10 cellular contexts compared by ENCODE assay signal in the genomic region with DNA sequence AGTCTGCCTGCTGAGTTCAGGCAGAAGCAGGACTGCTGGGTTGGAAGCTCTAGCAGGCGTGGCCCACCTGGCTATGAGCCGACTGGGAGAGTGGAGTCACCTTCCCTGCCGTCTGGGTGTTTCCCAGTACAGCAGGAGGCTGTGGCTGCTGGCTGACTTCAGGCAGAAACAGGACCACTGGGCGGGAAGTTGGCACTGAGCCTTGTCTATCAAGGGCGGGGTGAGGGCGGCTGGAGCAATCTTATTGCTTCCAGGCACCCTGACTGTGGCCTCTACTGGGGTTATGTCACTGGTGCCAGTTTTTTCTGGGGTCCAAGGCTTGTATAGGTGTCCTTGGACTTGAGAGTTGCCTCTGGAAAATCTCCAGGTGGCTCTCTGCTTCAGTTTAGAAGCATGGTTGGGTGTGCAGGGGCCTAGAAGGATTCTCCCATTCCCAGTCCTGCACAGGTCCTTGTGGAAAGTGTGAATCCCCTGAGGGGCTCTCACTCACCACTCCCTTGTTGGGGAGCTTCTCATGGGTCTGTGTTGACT. TPM values are rescaled to one million over a fixed set of nuclear protein-coding genes. Genes with fewer than 3 reads are reported as not detected.
DNase-seq lines count a peak whose midpoint lies in the region; ATAC-seq and TF ChIP-seq lines count a peak whose summit lies in the region.
"Had no signal": no experiment of that assay in that cellular context is flagged by ENCODE, and none has a peak within 500 bp of the region (broad histone marks: within the 10 kb centered on the region; RNA-seq: fewer than 3 reads in every experiment).

No MANE protein-coding gene starts in this region.

- H3K27me3 Mint-ChIP-seq in activated CD4-positive, alpha-beta memory T cell treated with anti-CD3 and anti-CD28 coated beads, Interleukin-2, amount 10 ng/mL, durations not matched to agents 7 days and 5 days: peaks cover 20% of the 10 kb centered on the region
- peaks cover 9% of the 10 kb centered on the region for H3K27me3 Mint-ChIP-seq in activated T-cell treated with anti-CD3 and anti-CD28 coated beads, Interleukin-2, amount 50 U/mL, for 72 hours (ENCODE audit: low read depth)
- H3K27me3 Mint-ChIP-seq: brain had no signal

- H3K4me1 Mint-ChIP-seq in activated CD4-positive, alpha-beta memory T cell treated with anti-CD3 and anti-CD28 coated beads, Interleukin-2, amount 10 ng/mL, durations not matched to agents 7 days and 5 days: no peaks in the 10 kb centered on the region
- H3K4me1 Mint-ChIP-seq in activated T-cell treated with anti-CD3 and anti-CD28 coated beads, Interleukin-2, amount 50 U/mL, for 72 hours (ENCODE audit: low read depth): no peaks in the 10 kb centered on the region
- H3K4me1 Mint-ChIP-seq: brain had no signal

- H3K4me3 Mint-ChIP-seq in activated CD4-positive, alpha-beta memory T cell treated with anti-CD3 and anti-CD28 coated beads, Interleukin-2, amount 10 ng/mL, durations not matched to agents 7 days and 5 days: no peak overlapping the region
- no peak overlapping the region for H3K4me3 Mint-ChIP-seq in activated T-cell treated with anti-CD3 and anti-CD28 coated beads, Interleukin-2, amount 50 U/mL, for 72 hours
- H3K4me3 Mint-ChIP-seq: brain had no signal

- no peak overlapping the region for H3K27ac Mint-ChIP-seq in activated CD4-positive, alpha-beta memory T cell treated with anti-CD3 and anti-CD28 coated beads, Interleukin-2, amount 10 ng/mL, durations not matched to agents 7 days and 5 days
- no peak overlapping the region for H3K27ac Mint-ChIP-seq in activated T-cell treated with anti-CD3 and anti-CD28 coated beads, Interleukin-2, amount 50 U/mL, for 72 hours
- H3K27ac Mint-ChIP-seq: brain had no signal

- H3K4me1 ChIP-seq in left ventricle myocardium inferior: peaks cover 35% of the 10 kb centered on the region
- H3K4me1 ChIP-seq in transverse colon: peaks cover 0 to 16% (median 13%) of the 10 kb centered on the region in 4 donors

- no peaks in the 10 kb centered on the region for H3K27me3 ChIP-seq in left ventricle myocardium inferior (ENCODE audit: low read depth)
- no peaks in the 10 kb centered on the region for H3K27me3 ChIP-seq in transverse colon

- H3K4me3 ChIP-seq in astrocyte of the spinal cord (ENCODE audit: low read depth, low read length): no peak overlapping the region
- H3K4me3 ChIP-seq in left ventricle myocardium inferior: no peak overlapping the region
- H3K4me3 ChIP-seq in transverse colon: no peak overlapping the region

- H3K9me3 ChIP-seq in left ventricle myocardium inferior (replicated peaks) (no peaks in the 10 kb centered on the region), transverse colon (no peaks in the 10 kb centered on the region)

- WGBS in transverse colon (ENCODE audit: low coverage in 1 of 2), 2 donors: 45% methylated on average over 6 of the region's 6 CpGs; no CpG with 5 or more reads in 1 of the 2 donors

- TF ChIP-seq EP300 in transverse colon (IDR thresholded peaks at IDR 0.05; ENCODE audit: low read depth): no peak

- DNase-seq in NCI-H146 (lab: John Stamatoyannopoulos, UW) (peak; percentile 52), NCI-H146 treated with DMSO at 0.1 percent for 48 hours (lab: John Stamatoyannopoulos, UW; ENCODE audit: unreplicated experiment) (no peak), astrocyte of the spinal cord (ENCODE audit: low read depth, low spot score) (peak; percentile 1), left ventricle myocardium inferior (peak; percentile 86), transverse colon (peak; percentile 96), middle frontal gyrus (ENCODE audit: extremely low spot score, low spot score) (no peak)
- DNase-seq in activated CD4-positive, alpha-beta memory T cell treated with anti-CD3 and anti-CD28 coated beads, Interleukin-2, amount 10 ng/mL, durations not matched to agents 7 days and 5 days: no peak
- DNase-seq in activated T-cell treated with anti-CD3 and anti-CD28 coated beads, Interleukin-2, amount 50 U/mL, for 72 hours: no peak
- DNase-seq: stimulated activated CD4-positive, alpha-beta T cell treated with anti-CD3 and anti-CD28 coated beads, Interleukin-2, amount 100 ng/mL, for 48 hours had no signal

- in situ Hi-C loops in astrocyte of the spinal cord (cut with HindIII; ENCODE audit: low sequenced_read_pairs) (no loop called here), transverse colon (cut with MboI; ENCODE audit: low pct_ligation_motif_present in 1 of 4, low pct_unique_long_range_greater_than_20kb in 1 of 4, low sequenced_read_pairs in 3 of 4) (no loop called here)

- CTCF ChIA-PET in activated CD4-positive, alpha-beta memory T cell treated with anti-CD3 and anti-CD28 coated beads, Interleukin-2, amount 10 ng/mL, durations not matched to agents 7 days and 5 days (lab: Charles Lee): no interaction called here

- no peak for TF ChIP-seq CTCF in astrocyte of the spinal cord (IDR thresholded peaks at IDR 0.05; ENCODE audit: low read depth, low read length)
- TF ChIP-seq CTCF in left ventricle myocardium inferior (IDR thresholded peaks at IDR 0.05; ENCODE audit: borderline replicate concordance): no peak
- no peak for TF ChIP-seq CTCF in transverse colon (IDR thresholded peaks at IDR 0.05)

- no peaks in the 10 kb centered on the region for H3K9me3 Mint-ChIP-seq in activated CD4-positive, alpha-beta memory T cell treated with anti-CD3 and anti-CD28 coated beads, Interleukin-2, amount 10 ng/mL, durations not matched to agents 7 days and 5 days
- H3K9me3 Mint-ChIP-seq in activated T-cell treated with anti-CD3 and anti-CD28 coated beads, Interleukin-2, amount 50 U/mL, for 72 hours: peaks cover 7% of the 10 kb centered on the region in 2 donors

- no peak for ATAC-seq in activated T-cell treated with anti-CD3 and anti-CD28 coated beads, Interleukin-2, amount 50 U/mL, for 72 hours (replicated peaks in 1 of 2)

- H3K36me3 Mint-ChIP-seq in activated CD4-positive, alpha-beta memory T cell treated with anti-CD3 and anti-CD28 coated beads, Interleukin-2, amount 10 ng/mL, durations not matched to agents 7 days and 5 days (ENCODE audit: low read depth): no peaks in the 10 kb centered on the region
- H3K36me3 Mint-ChIP-seq in activated T-cell treated with anti-CD3 and anti-CD28 coated beads, Interleukin-2, amount 50 U/mL, for 72 hours (ENCODE audit: insufficient read depth in 2 of 2): peaks cover 0 to 2% of the 10 kb centered on the region in 2 donors

- no peak for TF ChIP-seq POLR2A in transverse colon (IDR thresholded peaks at IDR 0.05)

- H3K36me3 ChIP-seq in left ventricle myocardium inferior (no peaks in the 10 kb centered on the region), transverse colon (no peaks in the 10 kb centered on the region)

- POLR2A ChIA-PET in activated CD4-positive, alpha-beta memory T cell treated with anti-CD3 and anti-CD28 coated beads, Interleukin-2, amount 10 ng/mL, durations not matched to agents 7 days and 5 days (lab: Charles Lee): no interaction called here

- H3K27ac ChIP-seq in left ventricle myocardium inferior (replicated peaks) (peak overlapping the region; percentile 65), transverse colon (peak overlapping the region; percentile 81 to 85 (median 84))

- intact Hi-C loops in left ventricle myocardium inferior (cut with micrococcal nuclease): no loop called here
- intact Hi-C loops in transverse colon (cut with DNase I; ENCODE audit: low total_unique reads): no loop called here

RNA-seq across cellular contexts. Expression of a gene that starts 30.5 kb away (rescaled TPM):
- total RNA-seq in left ventricle myocardium inferior (88.9 TPM), transverse colon (10 to 100 TPM; 15.8 to 56.7 (median 28.3) TPM)
- under 1 TPM; 0.33 to 0.35 TPM for total RNA-seq in activated CD4-positive, alpha-beta memory T cell treated with anti-CD3 and anti-CD28 coated beads, Interleukin-2, amount 10 ng/mL, durations not matched to agents 7 days and 5 days
- total RNA-seq in activated T-cell treated with anti-CD3 and anti-CD28 coated beads, Interleukin-2, amount 50 U/mL, for 72 hours: under 1 TPM; 0.50 to 0.67 TPM

Comparison
In these comparisons a context has a peak if more than half of its experiments do, and no peak if none do; other contexts are left out.
1. DNase-seq: peak in NCI-H146 (single experiment), astrocyte of the spinal cord (single experiment), left ventricle myocardium inferior (single experiment) and transverse colon (single experiment); none in NCI-H146 treated with DMSO at 0.1 percent for 48 hours (single experiment), activated CD4-positive, alpha-beta memory T cell treated with anti-CD3 and anti-CD28 coated beads, Interleukin-2, amount 10 ng/mL, durations not matched to agents 7 days and 5 days (single experiment), middle frontal gyrus (single experiment) and activated T-cell treated with anti-CD3 and anti-CD28 coated beads, Interleukin-2, amount 50 U/mL, for 72 hours (0 of 2).
2. RNA of a gene that starts 30.5 kb away (total RNA-seq): 88.9 TPM in left ventricle myocardium inferior (single experiment) and 15.8 to 56.7 TPM in transverse colon; 0.50 to 0.67 TPM in activated T-cell treated with anti-CD3 and anti-CD28 coated beads, Interleukin-2, amount 50 U/mL, for 72 hours and 0.33 to 0.35 TPM in activated CD4-positive, alpha-beta memory T cell treated with anti-CD3 and anti-CD28 coated beads, Interleukin-2, amount 10 ng/mL, durations not matched to agents 7 days and 5 days; every median in the first group is over 10 times any median in the second.